ENCODE assay signal across 18 cellular contexts in genomic region chr2:19979932-19980331, GRCh38. TPM values are rescaled to one million over a fixed set of nuclear protein-coding genes. Genes with fewer than 3 reads are reported as not detected.
DNase-seq lines count a peak whose midpoint lies in the region; ATAC-seq, FAIRE-seq and TF ChIP-seq lines count a peak whose summit lies in the region.
"Had no signal": no experiment of that assay in that cellular context is flagged by ENCODE, and none has a peak within 500 bp of the region (broad histone marks: within the 10 kb centered on the region; RNA-seq: fewer than 3 reads in every experiment).

No MANE protein-coding gene starts in this region.

- H3K36me3 ChIP-seq in smooth muscle cell (ENCODE audit: low read depth), result no peaks in the 10 kb centered on the region

- peak overlapping the region; percentile 58 for H3K4me2 ChIP-seq in smooth muscle cell

- TF ChIP-seq CTCF in fibroblast of pulmonary artery (IDR thresholded peaks at IDR 0.05; ENCODE audit: low read length, missing control alignments) (no peak), smooth muscle cell (IDR thresholded peaks at IDR 0.05; ENCODE audit: borderline replicate concordance, insufficient read depth, poor library complexity, severe bottlenecking) (no peak)

- H4K20me1 ChIP-seq in smooth muscle cell (ENCODE audit: low read depth), result no peaks in the 10 kb centered on the region

- TF ChIP-seq POLR2A in H54 (IDR thresholded peaks at IDR 0.05; ENCODE audit: low read depth, low read length), result no peak

- H3K4me3 ChIP-seq in fibroblast of pulmonary artery (replicated peaks; ENCODE audit: low read depth, low read length) (no peak overlapping the region), smooth muscle cell (no peak overlapping the region)
- H3K4me3 ChIP-seq: SK-N-MC had no signal

- no peaks in the 10 kb centered on the region for H3K9me3 ChIP-seq in smooth muscle cell (replicated peaks; ENCODE audit: low read depth)

- FAIRE-seq in H54 (lab: Jason Lieb, UNC), result peak; percentile 6
- FAIRE-seq: GM19239, H1 had no signal

- peaks cover 3% of the 10 kb centered on the region for H3K79me2 ChIP-seq in smooth muscle cell (ENCODE audit: low read depth)

- no peak overlapping the region for H3K9ac ChIP-seq in smooth muscle cell (ENCODE audit: low read depth)

- no peak overlapping the region for H2AFZ ChIP-seq in smooth muscle cell (ENCODE audit: low read depth)

- no peak for ATAC-seq in HG03432 (IDR thresholded peaks at IDR 0.05; ENCODE audit: unreplicated experiment)

- WGBS in smooth muscle cell (ENCODE audit: low lambda C conversion rate), result 25% methylated on average over 1 of the region's 1 CpG

- no peak for DNase-seq in H54 (ENCODE audit: insufficient read length, low spot score)
- DNase-seq in NCI-H82 treated with DMSO at 0.1 percent for 48 hours (lab: John Stamatoyannopoulos, UW; ENCODE audit: unreplicated experiment), result peak; percentile 57
- DNase-seq in fibroblast of pulmonary artery (ENCODE audit: low read depth), result peak; percentile 21
- DNase-seq in smooth muscle cell (lab: John Stamatoyannopoulos, UW; ENCODE audit: unreplicated experiment), result no peak
- DNase-seq in medulla oblongata (ENCODE audit: extremely low spot score), result no peak
- no peak for DNase-seq in NCI-H1417 (lab: John Stamatoyannopoulos, UW)
- DNase-seq: DMS79; KBM-7; NCI-H1436; NCI-H1930; NCI-H526 treated with DMSO at 0.1 percent for 48 hours; NK-92 treated with Interleukin-12 subunit alpha and Interleukin-12 subunit beta, amount 100 ng/mL, for 24 hours; Right ventricle myocardium superior had no signal

- peak overlapping the region; percentile 80 for H3K27ac ChIP-seq in smooth muscle cell (ENCODE audit: low read depth)
- H3K27ac ChIP-seq: SK-N-MC had no signal

- peaks cover 6% of the 10 kb centered on the region for H3K4me1 ChIP-seq in smooth muscle cell (ENCODE audit: low read depth)

- no peaks in the 10 kb centered on the region for H3K27me3 ChIP-seq in smooth muscle cell (ENCODE audit: low read depth)

- H3F3A ChIP-seq in smooth muscle cell (ENCODE audit: low read depth), result peaks cover 10% of the 10 kb centered on the region

RNA-seq across cellular contexts. Expression of gene WDR35, which starts 10.0 kb away (rescaled TPM):
- total RNA-seq in smooth muscle cell, result 4.7 and 5.7 TPM in 2 replicates
- 0.70 and 1.6 TPM in 2 replicates for polyA plus RNA-seq in smooth muscle cell

RNA-seq across cellular contexts. Expression of gene MATN3, which starts 32.5 kb away (rescaled TPM):
- total RNA-seq in smooth muscle cell, result 5.1 and 5.6 TPM in 2 replicates
- 7.4 and 12.9 TPM in 2 replicates for polyA plus RNA-seq in smooth muscle cell
- polyA plus RNA-seq: CD14-positive monocyte had no signal

Comparison
In these comparisons a context has a peak if more than half of its experiments do, and no peak if none do; other contexts are left out.
1. DNase-seq: peak in NCI-H82 treated with DMSO at 0.1 percent for 48 hours (single experiment) and fibroblast of pulmonary artery (single experiment); none in H54 (single experiment), smooth muscle cell (single experiment), medulla oblongata (single experiment) and NCI-H1417 (0 of 3).